11 cellular contexts compared by ENCODE assay signal in genomic region chr11:67605231-67606011, GRCh38. TPM values are rescaled to one million over a fixed set of nuclear protein-coding genes. Genes with fewer than 3 reads are reported as not detected.
DNase-seq lines count a peak whose midpoint lies in the region; ATAC-seq and TF ChIP-seq lines count a peak whose summit lies in the region.
"Had no signal": no experiment of that assay in that cellular context is flagged by ENCODE, and none has a peak within 500 bp of the region (broad histone marks: within the 10 kb centered on the region; RNA-seq: fewer than 3 reads in every experiment).

No MANE protein-coding gene starts in this region.

- POLR2A ChIA-PET in CD8-positive, alpha-beta memory T cell (lab: Charles Lee): no interaction called here

- CTCF ChIA-PET in CD8-positive, alpha-beta memory T cell (lab: Charles Lee): interaction anchor here (1.4 kb wide), 1 partner anchor 22 kb away, joined by 4 read pairs; the partner anchor contains the start of gene GSTP1
- CTCF ChIA-PET in mammary epithelial cell (lab: Charles Lee; ENCODE audit: low non-redundant PET): no interaction called here

- no peaks in the 10 kb centered on the region for H3K9me3 ChIP-seq in CD8-positive, alpha-beta memory T cell (ENCODE audit: low read length)
- H3K9me3 ChIP-seq in MM.1S (replicated peaks; ENCODE audit: insufficient read depth, low read length) (no peaks in the 10 kb centered on the region), mammary epithelial cell (replicated peaks; ENCODE audit: insufficient read depth, low read length) (no peaks in the 10 kb centered on the region)
- H3K9me3 ChIP-seq: uterus had no signal

- peaks cover 28% of the 10 kb centered on the region for H3K79me2 ChIP-seq in MM.1S (ENCODE audit: low read length)
- peaks cover 20% of the 10 kb centered on the region for H3K79me2 ChIP-seq in mammary epithelial cell (ENCODE audit: insufficient read depth, low read length)

- no peaks in the 10 kb centered on the region for H3K9me2 ChIP-seq in MM.1S (replicated peaks; ENCODE audit: insufficient read depth, low read length)

- peaks cover 14% of the 10 kb centered on the region for H3K36me3 ChIP-seq in CD8-positive, alpha-beta memory T cell (ENCODE audit: insufficient read depth, low read length)
- H3K36me3 ChIP-seq in MM.1S (replicated peaks; ENCODE audit: insufficient read depth, low read length): no peaks in the 10 kb centered on the region; the same call in 1 of the 2 replicates
- H3K36me3 ChIP-seq in mammary epithelial cell (ENCODE audit: insufficient read depth, low read length): peaks cover 3% of the 10 kb centered on the region
- H3K36me3 ChIP-seq: uterus had no signal

- H2AFZ ChIP-seq in MM.1S (ENCODE audit: low read length): no peak overlapping the region
- H2AFZ ChIP-seq in mammary epithelial cell (ENCODE audit: low read depth, low read length): peak overlapping the region; percentile 79

- H3K36me3 Mint-ChIP-seq in CD8-positive, alpha-beta memory T cell: peaks cover 0 to 21% (median 0%) of the 10 kb centered on the region in 3 donors
- H3K36me3 Mint-ChIP-seq in natural killer cell treated with Interleukin-12 subunit alpha and Interleukin-12 subunit beta and Interleukin-15 and Interleukin-18, amount 100 ng/mL, for 72 hours: peaks cover 5% of the 10 kb centered on the region

- no peaks in the 10 kb centered on the region for H3K27me3 ChIP-seq in CD8-positive, alpha-beta memory T cell (ENCODE audit: insufficient read depth, low read length, poor library complexity, severe bottlenecking)
- H3K27me3 ChIP-seq in MM.1S (replicated peaks; ENCODE audit: insufficient read depth, low read length) (no peaks in the 10 kb centered on the region), mammary epithelial cell (ENCODE audit: insufficient read depth, low read length) (no peaks in the 10 kb centered on the region)
- H3K27me3 ChIP-seq: uterus had no signal

- H3K27ac ChIP-seq in CD8-positive, alpha-beta memory T cell (ENCODE audit: low read depth, low read length): peak overlapping the region; percentile 75
- H3K27ac ChIP-seq in MM.1S (ENCODE audit: low read length): no peak overlapping the region
- H3K27ac ChIP-seq in mammary epithelial cell (ENCODE audit: insufficient read depth, low read depth, low read length): no peak overlapping the region

- ATAC-seq in natural killer cell treated with Interleukin-12 subunit alpha and Interleukin-12 subunit beta and Interleukin-15 and Interleukin-18, amount 100 ng/mL, for 72 hours: no peak
- no peak for ATAC-seq in GM18505 (IDR thresholded peaks at IDR 0.05; ENCODE audit: unreplicated experiment)

- 74% methylated on average over 11 of the region's 11 CpGs for WGBS in mammary epithelial cell (ENCODE audit: low coverage, missing lambda C conversion rate)

- no peak overlapping the region for H3K9ac ChIP-seq in MM.1S (ENCODE audit: low read length)
- no peak overlapping the region for H3K9ac ChIP-seq in mammary epithelial cell (ENCODE audit: insufficient read depth, low read length)

- TF ChIP-seq CTCF in MM.1S (IDR thresholded peaks at IDR 0.05; ENCODE audit: low read length) (no peak), mammary epithelial cell (conservative IDR thresholded peaks at IDR 0.05 in 1 of 2, IDR thresholded peaks at IDR 0.05 in 1 of 2; ENCODE audit: extremely low read depth in 1 of 2, insufficient read depth in 1 of 2, low read depth in 1 of 2, low read length in 2 of 2) (no peak)

- dilution Hi-C loops in mammary epithelial cell (cut with HindIII; ENCODE audit: low sequenced_read_pairs): no loop called here

- no TSS peak for BruUV-seq in mammary epithelial cell (replicated peaks; lab: Mats Ljungman, UMichigan)

- H3K4me1 ChIP-seq in CD8-positive, alpha-beta memory T cell (ENCODE audit: insufficient read depth, low read length): peaks cover 18% of the 10 kb centered on the region
- H3K4me1 ChIP-seq in MM.1S (ENCODE audit: low read length) (peaks cover 12% of the 10 kb centered on the region), mammary epithelial cell (ENCODE audit: insufficient read depth, low read length) (peaks cover 3% of the 10 kb centered on the region)

- H3K4me3 ChIP-seq in CD8-positive, alpha-beta memory T cell (ENCODE audit: low read length): no peak overlapping the region
- H3K4me3 ChIP-seq in MM.1S (ENCODE audit: low read length) (no peak overlapping the region), mammary epithelial cell (replicated peaks in 1 of 3; ENCODE audit: insufficient read depth in 1 of 3, low read depth in 2 of 3, low read length in 3 of 3) (no peak overlapping the region)

- intact Hi-C loops in mammary epithelial cell (cut with micrococcal nuclease): loop anchor here (1.0 to 2.0 kb wide), 2 partner anchors 21 to 33 kb away; no protein-coding TSS in a partner anchor

- in situ Hi-C loops in mammary epithelial cell (cut with MboI; ENCODE audit: low sequenced_read_pairs in 2 of 2): no loop called here

- no peak for TF ChIP-seq POLR2A in GM18505 (IDR thresholded peaks at IDR 0.05; ENCODE audit: borderline replicate concordance, extremely low read depth, insufficient read depth, insufficient read length)

- peak overlapping the region; percentile 55 to 84 (median 68) for H3K4me3 Mint-ChIP-seq in CD8-positive, alpha-beta memory T cell
- H3K4me3 Mint-ChIP-seq in natural killer cell treated with Interleukin-12 subunit alpha and Interleukin-12 subunit beta and Interleukin-15 and Interleukin-18, amount 100 ng/mL, for 72 hours: peak overlapping the region; percentile 66

- peak overlapping the region in 5 of 8 donors; percentile 43 to 87 (median 84) for H3K27ac Mint-ChIP-seq in CD8-positive, alpha-beta memory T cell
- peak overlapping the region; percentile 25 to 92 for H3K27ac Mint-ChIP-seq in natural killer cell treated with Interleukin-12 subunit alpha and Interleukin-12 subunit beta and Interleukin-15 and Interleukin-18, amount 100 ng/mL, for 72 hours

- H4K20me1 ChIP-seq in MM.1S (ENCODE audit: insufficient read depth, low read length) (no peaks in the 10 kb centered on the region), mammary epithelial cell (ENCODE audit: insufficient read depth, low read length) (no peaks in the 10 kb centered on the region)

- peaks cover 6% of the 10 kb centered on the region; the same call in 1 of the 2 replicates for H3F3A ChIP-seq in MM.1S (ENCODE audit: insufficient read depth, low read length)

- H3K4me2 ChIP-seq in MM.1S (ENCODE audit: low read depth, low read length) (peak overlapping the region; percentile 82; the same call in 1 of the 2 replicates), mammary epithelial cell (ENCODE audit: insufficient read depth, low read depth, low read length) (peak overlapping the region; percentile 89)

- peaks cover 11 to 17% of the 10 kb centered on the region in 2 donors for H3K27me3 Mint-ChIP-seq in CD8-positive, alpha-beta memory T cell
- no peaks in the 10 kb centered on the region for H3K27me3 Mint-ChIP-seq in natural killer cell treated with Interleukin-12 subunit alpha and Interleukin-12 subunit beta and Interleukin-15 and Interleukin-18, amount 100 ng/mL, for 72 hours

- no peaks in the 10 kb centered on the region for H3K9me3 Mint-ChIP-seq in CD8-positive, alpha-beta memory T cell
- no peaks in the 10 kb centered on the region for H3K9me3 Mint-ChIP-seq in natural killer cell treated with Interleukin-12 subunit alpha and Interleukin-12 subunit beta and Interleukin-15 and Interleukin-18, amount 100 ng/mL, for 72 hours

- peaks cover 6 to 30% (median 15%) of the 10 kb centered on the region in 3 donors for H3K4me1 Mint-ChIP-seq in CD8-positive, alpha-beta memory T cell
- peaks cover 22 to 32% of the 10 kb centered on the region in 2 donors for H3K4me1 Mint-ChIP-seq in natural killer cell treated with Interleukin-12 subunit alpha and Interleukin-12 subunit beta and Interleukin-15 and Interleukin-18, amount 100 ng/mL, for 72 hours (ENCODE audit: low read depth in 2 of 2)

- DNase-seq in CD8-positive, alpha-beta memory T cell: no peak
- DNase-seq in MM.1S (no peak), mammary epithelial cell (no peak), NCI-H2227 (lab: John Stamatoyannopoulos, UW; ENCODE audit: unreplicated experiment) (no peak), NCI-H1417 (lab: John Stamatoyannopoulos, UW) (no peak), SKM-1 (lab: John Stamatoyannopoulos, UW; ENCODE audit: unreplicated experiment) (no peak)
- no peak for DNase-seq in natural killer cell treated with Interleukin-12 subunit alpha and Interleukin-12 subunit beta and Interleukin-15 and Interleukin-18, amount 100 ng/mL, for 72 hours (ENCODE audit: low spot score)
- DNase-seq: stimulated activated CD4-positive, alpha-beta T cell treated with anti-CD3 and anti-CD28 coated beads, Interleukin-4, amount 100 ng/mL, for 4 hours had no signal

RNA-seq across cellular contexts. Expression of gene NDUFV1, which starts 1.3 kb away (rescaled TPM):
- 100 to 1,000 TPM; 321 to 326 TPM for total RNA-seq in CD8-positive, alpha-beta memory T cell
- 140 TPM for polyA plus RNA-seq in CD8-positive, alpha-beta memory T cell
- 100 to 1,000 TPM; 144 to 163 TPM for total RNA-seq in mammary epithelial cell
- polyA plus RNA-seq in mammary epithelial cell: 125 TPM
- polyA minus RNA-seq in mammary epithelial cell: 72.1 TPM
- total RNA-seq in natural killer cell treated with Interleukin-12 subunit alpha and Interleukin-12 subunit beta and Interleukin-15 and Interleukin-18, amount 100 ng/mL, for 72 hours: 100 to 1,000 TPM; 246 to 381 TPM

RNA-seq across cellular contexts. Expression of gene GSTP1, which starts 21.8 kb away (rescaled TPM):
- 100 to 1,000 TPM; 462 to 474 TPM for total RNA-seq in CD8-positive, alpha-beta memory T cell
- 333 TPM for polyA plus RNA-seq in CD8-positive, alpha-beta memory T cell
- 1,000 to 10,000 TPM; 1,123 to 1,562 TPM for total RNA-seq in mammary epithelial cell
- polyA plus RNA-seq in mammary epithelial cell: 1,992 TPM
- 2,016 TPM for polyA minus RNA-seq in mammary epithelial cell
- 100 to 1,000 TPM; 539 to 557 TPM for total RNA-seq in natural killer cell treated with Interleukin-12 subunit alpha and Interleukin-12 subunit beta and Interleukin-15 and Interleukin-18, amount 100 ng/mL, for 72 hours

RNA-seq across cellular contexts. Expression of gene NUDT8, which starts 24.3 kb away (rescaled TPM):
- total RNA-seq in CD8-positive, alpha-beta memory T cell: 10 to 100 TPM; 26.2 to 27.9 TPM
- 3.5 TPM for polyA plus RNA-seq in CD8-positive, alpha-beta memory T cell
- 10 to 100 TPM in 1 of 2 donors, 1 to 10 TPM in 1; 4.2 to 13.4 TPM for total RNA-seq in mammary epithelial cell
- polyA plus RNA-seq in mammary epithelial cell: 4.8 TPM
- polyA minus RNA-seq in mammary epithelial cell: not detected
- 10 to 100 TPM in 1 of 2 donors, 1 to 10 TPM in 1; 9.9 to 11.5 TPM for total RNA-seq in natural killer cell treated with Interleukin-12 subunit alpha and Interleukin-12 subunit beta and Interleukin-15 and Interleukin-18, amount 100 ng/mL, for 72 hours

RNA-seq across cellular contexts. Expression of gene TBX10, which starts 34.1 kb away (rescaled TPM):
- not detected for total RNA-seq in CD8-positive, alpha-beta memory T cell
- not detected for polyA plus RNA-seq in CD8-positive, alpha-beta memory T cell
- not detected for total RNA-seq in mammary epithelial cell
- not detected for polyA plus RNA-seq in mammary epithelial cell
- not detected for polyA minus RNA-seq in mammary epithelial cell
- total RNA-seq in natural killer cell treated with Interleukin-12 subunit alpha and Interleukin-12 subunit beta and Interleukin-15 and Interleukin-18, amount 100 ng/mL, for 72 hours: not detected
- total RNA-seq: T-helper 1 cell treated with Interleukin-12 subunit alpha and Interleukin-12 subunit beta and Interleukin-4 antibody, amounts not matched to agents 30 ng/mL and 1 ng/mL, for 36 hours; uterus had no signal

RNA-seq across cellular contexts. Expression of gene ACY3, which starts 45.1 kb away (rescaled TPM):
- under 1 TPM; 0.49 to 0.55 TPM for total RNA-seq in CD8-positive, alpha-beta memory T cell
- polyA plus RNA-seq in CD8-positive, alpha-beta memory T cell: 0.38 TPM
- under 1 TPM in 1 of 2 donors, not detected in 1; 0.24 TPM for total RNA-seq in mammary epithelial cell
- 0.08 TPM for polyA plus RNA-seq in mammary epithelial cell
- not detected for polyA minus RNA-seq in mammary epithelial cell
- total RNA-seq in natural killer cell treated with Interleukin-12 subunit alpha and Interleukin-12 subunit beta and Interleukin-15 and Interleukin-18, amount 100 ng/mL, for 72 hours: not detected
- total RNA-seq: T-helper 1 cell treated with Interleukin-12 subunit alpha and Interleukin-12 subunit beta and Interleukin-4 antibody, amounts not matched to agents 30 ng/mL and 1 ng/mL, for 36 hours; uterus had no signal
